Comparison of ENCODE assay signal across 8 cellular contexts in the genomic region with DNA sequence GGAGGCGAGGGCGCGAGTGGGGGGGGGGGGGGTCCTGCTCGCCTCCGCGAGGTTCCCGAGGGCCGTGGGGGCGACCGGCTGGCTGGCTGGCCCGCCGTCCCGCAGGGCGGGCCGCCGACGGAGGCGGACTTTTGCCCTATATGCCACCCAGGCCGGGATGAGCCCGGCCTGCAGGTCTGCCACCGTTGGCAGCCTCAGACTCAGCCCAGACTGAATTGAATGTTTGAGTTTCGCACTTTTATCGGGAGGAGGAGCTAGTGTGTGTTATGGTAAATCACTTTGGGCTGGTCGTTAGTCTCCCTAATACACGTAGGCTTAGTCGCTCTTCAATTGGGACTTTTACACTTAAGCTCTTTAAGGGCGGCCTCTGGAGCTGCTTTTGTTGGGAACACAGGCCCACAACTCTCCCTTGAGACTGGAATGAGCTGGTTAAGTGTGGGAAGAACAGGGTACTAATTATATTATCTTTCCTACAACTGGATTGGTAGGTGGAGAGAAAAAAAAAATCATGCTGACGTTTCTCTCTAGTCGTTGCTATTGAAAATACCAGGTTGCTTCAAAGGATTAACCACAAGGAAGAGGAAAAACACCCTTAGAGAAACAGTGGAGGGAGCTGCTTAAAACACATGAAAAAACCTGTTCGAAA. TPM values are rescaled to one million over a fixed set of nuclear protein-coding genes. Genes with fewer than 3 reads are reported as not detected.
A peak's percentile ranks its signal among the peaks of the same experiment; 100 is the strongest.
DNase-seq lines count a peak whose midpoint lies in the region; ATAC-seq and TF ChIP-seq lines count a peak whose summit lies in the region.

No MANE protein-coding gene starts in this region.

- H3K27ac Mint-ChIP-seq in CD4-positive, alpha-beta memory T cell: peak overlapping the region; percentile 99 to 100 (median 100)
- peak overlapping the region; percentile 100 for H3K27ac Mint-ChIP-seq in activated B cell treated with CpG ODN at 0.5 μM for 24 hours
- peak overlapping the region; percentile 96 to 98 for H3K27ac Mint-ChIP-seq in natural killer cell

- H3K4me1 Mint-ChIP-seq in CD4-positive, alpha-beta memory T cell: peaks cover 28 to 58% (median 41%) of the 10 kb centered on the region in 4 donors
- peaks cover 50% of the 10 kb centered on the region for H3K4me1 Mint-ChIP-seq in activated B cell treated with CpG ODN at 0.5 μM for 24 hours
- peaks cover 52 to 53% of the 10 kb centered on the region in 2 donors for H3K4me1 Mint-ChIP-seq in natural killer cell

- peak overlapping the region; percentile 92 for H3K27ac ChIP-seq in CD4-positive, alpha-beta memory T cell (ENCODE audit: low read depth, low read length)
- H3K27ac ChIP-seq in esophagus squamous epithelium: peak overlapping the region; percentile 99 to 100 (median 100)

- no peak for TF ChIP-seq CTCF in activated B cell treated with CpG ODN at 0.5 μM for 24 hours (IDR thresholded peaks at IDR 0.05)
- TF ChIP-seq CTCF in esophagus squamous epithelium (IDR thresholded peaks at IDR 0.05): no peak
- no peak for TF ChIP-seq CTCF in natural killer cell (IDR thresholded peaks at IDR 0.05)

- ATAC-seq in GM19035 (IDR thresholded peaks at IDR 0.05; ENCODE audit: unreplicated experiment) (peak; percentile 27), HG03342 (IDR thresholded peaks at IDR 0.05; ENCODE audit: unreplicated experiment) (peak; percentile 11), activated B cell treated with CpG ODN at 0.5 μM for 24 hours (ENCODE audit: low read depth) (peak; percentile 45), natural killer cell (peak; percentile 41 to 70 (median 55)), GM19467 (IDR thresholded peaks at IDR 0.05; ENCODE audit: unreplicated experiment) (no peak)

- intact Hi-C loops in CD4-positive, alpha-beta memory T cell (cut with micrococcal nuclease): loop anchor here (1.0 to 5.0 kb wide), 10 partner anchors 65 to 1256 kb away; partner anchors contain the start of gene LYST
- intact Hi-C loops in activated B cell treated with CpG ODN at 0.5 μM for 24 hours (cut with micrococcal nuclease) (loop anchor here (1.0 to 5.0 kb wide), 4 partner anchors 232 to 1256 kb away; partner anchors contain the start of gene LYST), esophagus squamous epithelium (cut with DNase I) (loop anchor here (10.0 kb wide), 1 partner anchor 384 kb away; no protein-coding TSS in a partner anchor), natural killer cell (cut with micrococcal nuclease) (loop anchor here (2.0 to 10.0 kb wide), 3 partner anchors 114 to 352 kb away; no protein-coding TSS in a partner anchor)

- H3K27me3 ChIP-seq in CD4-positive, alpha-beta memory T cell (ENCODE audit: insufficient read depth, low read length): no peaks in the 10 kb centered on the region
- no peaks in the 10 kb centered on the region for H3K27me3 ChIP-seq in esophagus squamous epithelium

- peaks cover 0 to 10% (median 0%) of the 10 kb centered on the region in 8 donors for H3K9me3 Mint-ChIP-seq in CD4-positive, alpha-beta memory T cell
- no peaks in the 10 kb centered on the region for H3K9me3 Mint-ChIP-seq in activated B cell treated with CpG ODN at 0.5 μM for 24 hours
- no peaks in the 10 kb centered on the region for H3K9me3 Mint-ChIP-seq in natural killer cell

- peaks cover 45% of the 10 kb centered on the region for H3K4me1 ChIP-seq in CD4-positive, alpha-beta memory T cell (ENCODE audit: insufficient read depth, low read length)
- H3K4me1 ChIP-seq in esophagus squamous epithelium: peaks cover 30 to 58% (median 36%) of the 10 kb centered on the region in 3 donors

- no peaks in the 10 kb centered on the region for H3K9me3 ChIP-seq in CD4-positive, alpha-beta memory T cell (ENCODE audit: control insufficient read depth in 1 of 2, low read length in 2 of 2)
- no peaks in the 10 kb centered on the region for H3K9me3 ChIP-seq in esophagus squamous epithelium

- peaks cover 0 to 6% of the 10 kb centered on the region in 2 donors for H3K27me3 Mint-ChIP-seq in CD4-positive, alpha-beta memory T cell
- H3K27me3 Mint-ChIP-seq in activated B cell treated with CpG ODN at 0.5 μM for 24 hours (no peaks in the 10 kb centered on the region), natural killer cell (ENCODE audit: low read depth in 2 of 2) (no peaks in the 10 kb centered on the region)

- 2 to 5% methylated on average over 9 to 12 of the region's 30 CpGs for WGBS in esophagus squamous epithelium, 2 donors

- H3K4me3 ChIP-seq in CD4-positive, alpha-beta memory T cell (ENCODE audit: low read length in 2 of 2): peak overlapping the region; percentile 59 to 72
- peak overlapping the region; percentile 50 to 90 (median 66) for H3K4me3 ChIP-seq in esophagus squamous epithelium

- H3K4me3 Mint-ChIP-seq in CD4-positive, alpha-beta memory T cell: peak overlapping the region; percentile 89 to 95 (median 94)
- H3K4me3 Mint-ChIP-seq in activated B cell treated with CpG ODN at 0.5 μM for 24 hours: peak overlapping the region; percentile 88
- peak overlapping the region; percentile 86 for H3K4me3 Mint-ChIP-seq in natural killer cell

- DNase-seq in CD4-positive, alpha-beta memory T cell: peak; percentile 85 to 89 (median 86)
- DNase-seq in NCI-H226 (peak; percentile 69), activated B cell treated with CpG ODN at 0.5 μM for 24 hours (no peak), esophagus squamous epithelium (lab: John Stamatoyannopoulos, UW) (no peak), natural killer cell (no peak)

- H3K36me3 ChIP-seq in CD4-positive, alpha-beta memory T cell (ENCODE audit: insufficient read depth, low read length): peaks cover 14% of the 10 kb centered on the region
- peaks cover 6 to 20% (median 17%) of the 10 kb centered on the region in 3 donors for H3K36me3 ChIP-seq in esophagus squamous epithelium

- TF ChIP-seq POLR2A in esophagus squamous epithelium (IDR thresholded peaks at IDR 0.05): peak in 1 of 4 donors; percentile 15

- peaks cover 22 to 30% of the 10 kb centered on the region in 2 donors for H3K36me3 Mint-ChIP-seq in CD4-positive, alpha-beta memory T cell
- H3K36me3 Mint-ChIP-seq in activated B cell treated with CpG ODN at 0.5 μM for 24 hours (ENCODE audit: low read depth) (peaks cover 22% of the 10 kb centered on the region), natural killer cell (peaks cover 5% of the 10 kb centered on the region)

- CTCF ChIA-PET in CD4-positive, alpha-beta memory T cell (lab: Charles Lee; ENCODE audit: partially characterized antibody): interaction anchor here (0.7 to 6.5 kb wide), 16 partner anchors 7 to 473 kb away, joined by 3 to 78 read pairs (median 4); no protein-coding TSS in a partner anchor
- CTCF ChIA-PET in activated B cell treated with CpG ODN at 0.5 μM for 24 hours (lab: Charles Lee): interaction anchor here (0.7 to 3.9 kb wide), 12 partner anchors 8 to 473 kb away, joined by 3 to 39 read pairs (median 4); no protein-coding TSS in a partner anchor

- POLR2A ChIA-PET in CD4-positive, alpha-beta memory T cell (lab: Charles Lee; ENCODE audit: partially characterized antibody): interaction anchor here (0.6 to 7.8 kb wide), 50 partner anchors 7 to 754 kb away, joined by 3 to 312 read pairs (median 6); partner anchors contain the start of genes COA6, RBM34, TARBP1 and TOMM20
- POLR2A ChIA-PET in activated B cell treated with CpG ODN at 0.5 μM for 24 hours (lab: Charles Lee): interaction anchor here (0.6 to 9.2 kb wide), 52 partner anchors 7 to 549 kb away, joined by 3 to 148 read pairs (median 6); partner anchors contain the start of genes COA6, RBM34 and TARBP1

RNA-seq across cellular contexts. Expression of gene IRF2BP2, which starts 1.3 kb away (rescaled TPM):
- 100 to 1,000 TPM; 162 to 164 TPM for total RNA-seq in CD4-positive, alpha-beta memory T cell
- polyA plus RNA-seq in CD4-positive, alpha-beta memory T cell: 10 to 100 TPM; 23.9 to 43.0 TPM
- total RNA-seq in activated B cell treated with CpG ODN at 0.5 μM for 24 hours (117 and 121 TPM in 2 replicates), esophagus squamous epithelium (10 to 100 TPM; 52.5 to 66.8 (median 57.6) TPM), natural killer cell (100 to 1,000 TPM; 186 to 315 (median 266) TPM)

Comparison
In these comparisons a context has a peak if more than half of its experiments do, and no peak if none do; other contexts are left out.
1. DNase-seq: peak in CD4-positive, alpha-beta memory T cell (5 of 5) and NCI-H226 (single experiment); none in activated B cell treated with CpG ODN at 0.5 μM for 24 hours (single experiment), esophagus squamous epithelium (single experiment) and natural killer cell (single experiment).
2. Peak in every context shown above with its lines, with median percentiles within 50 percentile points of each other: H3K27ac Mint-ChIP-seq and H3K4me3 Mint-ChIP-seq.